9 cellular contexts compared by ENCODE assay signal in genomic region chr11:65641233-65642013, GRCh38. TPM values are rescaled to one million over a fixed set of nuclear protein-coding genes. Genes with fewer than 3 reads are reported as not detected.
DNase-seq lines count a peak whose midpoint lies in the region; ATAC-seq, FAIRE-seq and TF ChIP-seq lines count a peak whose summit lies in the region.
"Had no signal": no experiment of that assay in that cellular context is flagged by ENCODE, and none has a peak within 500 bp of the region (broad histone marks: within the 10 kb centered on the region; RNA-seq: fewer than 3 reads in every experiment).

No MANE protein-coding gene starts in this region.

- no peaks in the 10 kb centered on the region for H4K20me1 ChIP-seq in GM12878 (ENCODE audit: control insufficient read depth, insufficient read depth)

- DNase-seq in heart left ventricle (no peak), cardiac septum (ENCODE audit: low spot score) (no peak), GM12878 (ENCODE audit: low read depth, low spot score) (no peak), upper lobe of right lung (no peak), activated gamma-delta T cell treated with Interleukin-2 at 50 U/mL for 16 hours (no peak)
- DNase-seq in NK-92 treated with Interleukin-12 subunit alpha and Interleukin-12 subunit beta, amount 100 ng/mL, for 24 hours (lab: John Stamatoyannopoulos, UW): no peak
- DNase-seq: NCI-H524 treated with DMSO at 0.1 percent for 48 hours had no signal

- no TSS peak for BruUV-seq in GM12878 (replicated peaks; lab: Mats Ljungman, UMichigan)

- peaks cover 0 to 2% (median 0%) of the 10 kb centered on the region in 9 donors for H3K27me3 ChIP-seq in heart left ventricle
- H3K27me3 ChIP-seq in GM12878 (replicated peaks in 1 of 2; ENCODE audit: control insufficient read depth in 2 of 2, insufficient read depth in 2 of 2, low read length in 1 of 2): no peaks in the 10 kb centered on the region
- H3K27me3 ChIP-seq in mucosa of rectum (ENCODE audit: control insufficient read depth in 2 of 2, insufficient read depth in 2 of 2, low read length in 2 of 2): no peaks in the 10 kb centered on the region
- H3K27me3 ChIP-seq in upper lobe of right lung: no peaks in the 10 kb centered on the region

- 84 to 93% (median 86%) methylated on average over 14 to 18 of the region's 18 CpGs for WGBS in heart left ventricle, 4 donors
- 48% methylated on average over 18 of the region's 18 CpGs for WGBS in GM12878 (ENCODE audit: insufficient coverage, insufficient replicate concordance, low lambda C conversion rate, missing lambda C conversion rate)

- TF ChIP-seq RAD21 in GM12878 (IDR thresholded peaks at IDR 0.05; ENCODE audit: insufficient read depth, low read depth, low read length): no peak

- H3K79me2 ChIP-seq in GM12878 (ENCODE audit: control insufficient read depth, insufficient read depth, low read length): peaks cover 42% of the 10 kb centered on the region

- TF ChIP-seq EP300 in GM12878 (IDR thresholded peaks at IDR 0.05; ENCODE audit: borderline replicate concordance in 1 of 2, control insufficient read depth in 1 of 2, low read depth in 2 of 2, low read length in 2 of 2): no peak

- RAD21 ChIA-PET in GM12878 (lab: Charles Lee; ENCODE audit: unreplicated experiment): interaction anchor here (0.8 to 1.4 kb wide), 2 partner anchors 57 to 101 kb away, joined by 3 read pairs; no protein-coding TSS in a partner anchor

- CTCF ChIA-PET in GM12878 (lab: Yijun Ruan, JAX): interaction anchor here (0.6 to 2.0 kb wide), 4 partner anchors 12 to 152 kb away, joined by 3 to 9 read pairs (median 3); no protein-coding TSS in a partner anchor

- in situ Hi-C loops in GM12878 (cut with MboI): no loop called here

- intact Hi-C loops in heart left ventricle (cut with DNase I): no loop called here
- intact Hi-C loops in cardiac septum (cut with DNase I): no loop called here
- intact Hi-C loops in GM12878 (cut with micrococcal nuclease; ENCODE audit: unreplicated experiment): no loop called here
- intact Hi-C loops in upper lobe of right lung (cut with DNase I): no loop called here

- no peak for ATAC-seq in heart left ventricle
- ATAC-seq in GM12878: no peak
- no peak for ATAC-seq in upper lobe of right lung
- no peak for ATAC-seq in HG02981 (IDR thresholded peaks at IDR 0.05; ENCODE audit: unreplicated experiment)

- H3K36me3 ChIP-seq in heart left ventricle (peaks cover 0 to 69% (median 50%) of the 10 kb centered on the region in 9 donors), GM12878 (ENCODE audit: control insufficient read depth in 2 of 2, insufficient read depth in 2 of 2, low read length in 1 of 2) (peaks cover 11 to 33% of the 10 kb centered on the region in 2 experiments), mucosa of rectum (ENCODE audit: control insufficient read depth in 2 of 2, insufficient read depth in 2 of 2, low read length in 2 of 2) (peaks cover 6 to 16% of the 10 kb centered on the region in 2 donors), upper lobe of right lung (peaks cover 44% of the 10 kb centered on the region)

- peak overlapping the region in 10 of 12 donors; percentile 11 to 95 (median 86) for H3K4me3 ChIP-seq in heart left ventricle
- H3K4me3 ChIP-seq in GM12878: peak overlapping the region; percentile 85
- peak overlapping the region; percentile 11 to 59 for H3K4me3 ChIP-seq in mucosa of rectum (ENCODE audit: low read length in 2 of 2)
- peak overlapping the region; percentile 76 for H3K4me3 ChIP-seq in upper lobe of right lung

- SMC1A ChIA-PET in GM12878 (lab: Charles Lee; ENCODE audit: uncharacterized antibody, unreplicated experiment): no interaction called here

- POLR2A ChIA-PET in GM12878 (lab: Charles Lee): interaction anchor here (1.4 to 7.6 kb wide), 5 partner anchors 12 to 64 kb away, joined by 4 to 100 read pairs (median 7); partner anchors contain the start of genes PCNX3 and RELA

- no peak for TF ChIP-seq CTCF in heart left ventricle (IDR thresholded peaks at IDR 0.05)
- TF ChIP-seq CTCF in GM12878 (IDR thresholded peaks at IDR 0.05 in 2 of 3, conservative IDR thresholded peaks at IDR 0.05 in 1 of 3; ENCODE audit: control insufficient read depth in 2 of 3, extremely low read depth in 1 of 3, insufficient read depth in 1 of 3, low read depth in 3 of 3, low read length in 3 of 3): no peak
- no peak for TF ChIP-seq CTCF in upper lobe of right lung (IDR thresholded peaks at IDR 0.05)

- TF ChIP-seq POLR2A in heart left ventricle (IDR thresholded peaks at IDR 0.05) (no peak), GM12878 (IDR thresholded peaks at IDR 0.05; ENCODE audit: low read depth, low read length) (no peak)

- H3K9ac ChIP-seq in GM12878 (ENCODE audit: control insufficient read depth, insufficient read depth, low read length) (peak overlapping the region; percentile 92), mucosa of rectum (ENCODE audit: low read depth in 1 of 2, low read length in 2 of 2) (peak overlapping the region; percentile 20 to 41)

- H3K9me3 ChIP-seq in heart left ventricle (no peaks in the 10 kb centered on the region), GM12878 (replicated peaks; ENCODE audit: control insufficient read depth, insufficient read depth, low read length) (no peaks in the 10 kb centered on the region), mucosa of rectum (ENCODE audit: control insufficient read depth in 2 of 2, low read length in 2 of 2) (no peaks in the 10 kb centered on the region), upper lobe of right lung (no peaks in the 10 kb centered on the region)

- H2AFZ ChIP-seq in GM12878 (ENCODE audit: control insufficient read depth, low read depth, low read length): no peak overlapping the region

- peak overlapping the region; percentile 99 for H3K4me2 ChIP-seq in GM12878 (ENCODE audit: control insufficient read depth, insufficient read depth)

- H3K27ac ChIP-seq in heart left ventricle (peak overlapping the region; percentile 75 to 99 (median 94)), GM12878 (ENCODE audit: control insufficient read depth, insufficient read depth) (peak overlapping the region; percentile 89), mucosa of rectum (ENCODE audit: low read depth in 2 of 2, low read length in 2 of 2) (peak overlapping the region; percentile 56 to 93), upper lobe of right lung (peak overlapping the region; percentile 85)

- peaks cover 0 to 68% (median 40%) of the 10 kb centered on the region in 12 donors for H3K4me1 ChIP-seq in heart left ventricle
- peaks cover 34% of the 10 kb centered on the region for H3K4me1 ChIP-seq in GM12878 (ENCODE audit: control insufficient read depth, insufficient read depth, low read length)
- H3K4me1 ChIP-seq in mucosa of rectum (ENCODE audit: control insufficient read depth in 2 of 2, insufficient read depth in 2 of 2, low read length in 2 of 2): peaks cover 21 to 24% of the 10 kb centered on the region in 2 donors
- peaks cover 36% of the 10 kb centered on the region for H3K4me1 ChIP-seq in upper lobe of right lung

- no peak for FAIRE-seq in GM12878 (lab: Jason Lieb, UNC)

RNA-seq across cellular contexts. Expression of gene SIPA1, which starts 3.5 kb away (rescaled TPM):
- total RNA-seq in heart left ventricle (10 to 100 TPM; 17.0 to 63.3 (median 21.6) TPM), cardiac septum (29.7 TPM), GM12878 (2014; rRNA removed) (51.7 and 61.2 TPM in 2 replicates), GM12878 (2014; rRNA removed; fragmentation: Illumina TruSeq; extraction: Trizol) (26.9 and 34.2 TPM in 2 replicates), GM12878 (2021) (132 and 139 TPM in 2 replicates), upper lobe of right lung (86.5 TPM)
- polyA plus RNA-seq in heart left ventricle (10 to 100 TPM; 26.5 to 35.5 TPM), GM12878 (2011; rRNA removed) (24.0 and 64.1 TPM in 2 replicates), GM12878 (2014; fragmentation: Illumina TruSeq; extraction: Trizol) (4.9 and 16.0 TPM in 2 replicates), GM12878 (2014; fragmentation: Nextera tagmentation; extraction: Ambion mirVana) (1 to 10 TPM; 1.0 to 5.5 TPM), GM12878 (2014; rRNA removed) (64.2 and 66.8 TPM in 2 replicates), GM12878 (2016; fragmentation: Nextera tagmentation; extraction: Ambion mirVana) (10 to 100 TPM; 18.3 to 32.7 TPM)
- 136 and 145 TPM in 2 replicates for total RNA-seq in GM12878 (2013; cell fraction: nucleolus; rRNA removed)
- 14.6 TPM for polyA plus RNA-seq in GM12878 (2011; ENCODE audit: low read depth)
- 72.9 and 124 TPM in 2 replicates for polyA plus RNA-seq in GM12878 (2011; cell fraction: cytosol; rRNA removed)
- polyA plus RNA-seq in GM12878 (2011; cell fraction: nucleus; rRNA removed): 436 and 511 TPM in 2 replicates
- 69.0 and 88.3 TPM in 2 replicates for polyA plus RNA-seq in GM12878 (2012)
- 131 and 204 TPM in 2 replicates for polyA minus RNA-seq in GM12878 (2011; rRNA and poly(A)+ RNA removed)
- 70.8 and 88.3 TPM in 2 replicates for polyA minus RNA-seq in GM12878 (2011; cell fraction: cytosol; rRNA and poly(A)+ RNA removed)
- 87.9 and 144 TPM in 2 replicates for polyA minus RNA-seq in GM12878 (2011; cell fraction: nucleus; rRNA and poly(A)+ RNA removed)

RNA-seq across cellular contexts. Expression of gene RELA, which starts 21.3 kb away (rescaled TPM):
- total RNA-seq in heart left ventricle (10 to 100 TPM; 31.2 to 86.4 (median 42.3) TPM), cardiac septum (45.0 TPM), GM12878 (2014; rRNA removed) (28.1 and 33.6 TPM in 2 replicates), GM12878 (2014; rRNA removed; fragmentation: Illumina TruSeq; extraction: Trizol) (15.3 and 16.8 TPM in 2 replicates), GM12878 (2021) (51.7 and 56.4 TPM in 2 replicates), upper lobe of right lung (68.2 TPM)
- polyA plus RNA-seq in heart left ventricle (10 to 100 TPM; 22.2 to 49.5 TPM), GM12878 (2011; rRNA removed) (13.4 and 32.7 TPM in 2 replicates), GM12878 (2014; fragmentation: Illumina TruSeq; extraction: Trizol) (21.8 and 34.7 TPM in 2 replicates), GM12878 (2014; fragmentation: Nextera tagmentation; extraction: Ambion mirVana) (10 to 100 TPM in 1 of 2 experiments, 1 to 10 TPM in 1; 5.1 to 12.8 TPM), GM12878 (2014; rRNA removed) (37.4 and 60.0 TPM in 2 replicates), GM12878 (2016; fragmentation: Nextera tagmentation; extraction: Ambion mirVana) (10 to 100 TPM; 38.1 to 42.8 TPM)
- 91.6 and 99.8 TPM in 2 replicates for total RNA-seq in GM12878 (2013; cell fraction: nucleolus; rRNA removed)
- 26.3 TPM for polyA plus RNA-seq in GM12878 (2011; ENCODE audit: low read depth)
- polyA plus RNA-seq in GM12878 (2011; cell fraction: cytosol; rRNA removed): 28.1 and 28.2 TPM in 2 replicates
- 205 and 257 TPM in 2 replicates for polyA plus RNA-seq in GM12878 (2011; cell fraction: nucleus; rRNA removed)
- polyA plus RNA-seq in GM12878 (2012): 60.7 and 67.5 TPM in 2 replicates
- polyA minus RNA-seq in GM12878 (2011; rRNA and poly(A)+ RNA removed): 35.8 and 49.0 TPM in 2 replicates
- 18.3 and 22.1 TPM in 2 replicates for polyA minus RNA-seq in GM12878 (2011; cell fraction: cytosol; rRNA and poly(A)+ RNA removed)
- 82.5 and 108 TPM in 2 replicates for polyA minus RNA-seq in GM12878 (2011; cell fraction: nucleus; rRNA and poly(A)+ RNA removed)

RNA-seq across cellular contexts. Expression of gene PCNX3, which starts 25.8 kb away (rescaled TPM):
- total RNA-seq in heart left ventricle (10 to 100 TPM in 8 of 9 donors, 1 to 10 TPM in 1; 9.5 to 23.4 (median 15.4) TPM), cardiac septum (15.9 TPM), GM12878 (2014; rRNA removed) (14.0 and 19.9 TPM in 2 replicates), GM12878 (2014; rRNA removed; fragmentation: Illumina TruSeq; extraction: Trizol) (5.4 and 7.3 TPM in 2 replicates), GM12878 (2021) (39.0 and 46.6 TPM in 2 replicates), upper lobe of right lung (34.0 TPM)
- polyA plus RNA-seq in heart left ventricle (10 to 100 TPM in 1 of 2 donors, 1 to 10 TPM in 1; 7.1 to 14.0 TPM), GM12878 (2011; rRNA removed) (2.9 and 8.2 TPM in 2 replicates), GM12878 (2014; fragmentation: Illumina TruSeq; extraction: Trizol) (1.7 and 8.6 TPM in 2 replicates), GM12878 (2014; fragmentation: Nextera tagmentation; extraction: Ambion mirVana) (under 1 TPM; 0.03 to 0.15 TPM), GM12878 (2014; rRNA removed) (34.1 and 40.2 TPM in 2 replicates), GM12878 (2016; fragmentation: Nextera tagmentation; extraction: Ambion mirVana) (10 to 100 TPM in 1 of 2 experiments, 1 to 10 TPM in 1; 6.8 to 10.3 TPM)
- total RNA-seq in GM12878 (2013; cell fraction: nucleolus; rRNA removed): 38.1 and 44.3 TPM in 2 replicates
- polyA plus RNA-seq in GM12878 (2011; ENCODE audit: low read depth): 8.1 TPM
- polyA plus RNA-seq in GM12878 (2011; cell fraction: cytosol; rRNA removed): 19.6 and 23.7 TPM in 2 replicates
- 93.1 and 120 TPM in 2 replicates for polyA plus RNA-seq in GM12878 (2011; cell fraction: nucleus; rRNA removed)
- 16.6 and 21.0 TPM in 2 replicates for polyA plus RNA-seq in GM12878 (2012)
- polyA minus RNA-seq in GM12878 (2011; rRNA and poly(A)+ RNA removed): 12.1 and 24.9 TPM in 2 replicates
- 17.2 and 18.4 TPM in 2 replicates for polyA minus RNA-seq in GM12878 (2011; cell fraction: cytosol; rRNA and poly(A)+ RNA removed)
- polyA minus RNA-seq in GM12878 (2011; cell fraction: nucleus; rRNA and poly(A)+ RNA removed): 29.3 and 54.2 TPM in 2 replicates

RNA-seq across cellular contexts. Expression of gene MAP3K11, which starts 27.4 kb away (rescaled TPM):
- 10 to 100 TPM; 26.2 to 68.6 (median 31.4) TPM for total RNA-seq in heart left ventricle
- polyA plus RNA-seq in heart left ventricle: 10 to 100 TPM; 29.4 to 39.3 TPM
- 42.5 TPM for total RNA-seq in cardiac septum
- 95.3 and 109 TPM in 2 replicates for total RNA-seq in GM12878 (2013; cell fraction: nucleolus; rRNA removed)
- total RNA-seq in GM12878 (2014; rRNA removed): 37.4 and 39.9 TPM in 2 replicates
- total RNA-seq in GM12878 (2014; rRNA removed; fragmentation: Illumina TruSeq; extraction: Trizol): 13.6 and 15.1 TPM in 2 replicates
- total RNA-seq in GM12878 (2021): 62.6 and 64.7 TPM in 2 replicates
- 8.2 TPM for polyA plus RNA-seq in GM12878 (2011; ENCODE audit: low read depth)
- 17.0 and 27.9 TPM in 2 replicates for polyA plus RNA-seq in GM12878 (2011; rRNA removed)
- 43.4 and 59.7 TPM in 2 replicates for polyA plus RNA-seq in GM12878 (2011; cell fraction: cytosol; rRNA removed)
- 80.4 and 99.7 TPM in 2 replicates for polyA plus RNA-seq in GM12878 (2011; cell fraction: nucleus; rRNA removed)
- polyA plus RNA-seq in GM12878 (2012): 29.2 and 38.0 TPM in 2 replicates
- 6.6 and 14.0 TPM in 2 replicates for polyA plus RNA-seq in GM12878 (2014; fragmentation: Illumina TruSeq; extraction: Trizol)
- polyA plus RNA-seq in GM12878 (2014; fragmentation: Nextera tagmentation; extraction: Ambion mirVana): 1 to 10 TPM; 1.5 to 1.9 TPM
- 51.8 and 58.7 TPM in 2 replicates for polyA plus RNA-seq in GM12878 (2014; rRNA removed)
- polyA plus RNA-seq in GM12878 (2016; fragmentation: Nextera tagmentation; extraction: Ambion mirVana): 10 to 100 TPM; 22.1 to 27.3 TPM
- 31.5 and 53.3 TPM in 2 replicates for polyA minus RNA-seq in GM12878 (2011; rRNA and poly(A)+ RNA removed)
- polyA minus RNA-seq in GM12878 (2011; cell fraction: cytosol; rRNA and poly(A)+ RNA removed): 23.3 and 23.7 TPM in 2 replicates
- 31.8 and 54.0 TPM in 2 replicates for polyA minus RNA-seq in GM12878 (2011; cell fraction: nucleus; rRNA and poly(A)+ RNA removed)
- 106 TPM for total RNA-seq in upper lobe of right lung

RNA-seq across cellular contexts. Expression of gene KCNK7, which starts 45.8 kb away (rescaled TPM):
- under 1 TPM in 7 of 9 donors, not detected in 2; 0.18 to 0.75 (median 0.41) TPM for total RNA-seq in heart left ventricle
- polyA plus RNA-seq in heart left ventricle: 1 to 10 TPM in 1 of 2 donors, under 1 TPM in 1; 0.42 to 1.6 TPM
- 1.5 TPM for total RNA-seq in cardiac septum
- 0.42 and 0.67 TPM in 2 replicates for total RNA-seq in GM12878 (2013; cell fraction: nucleolus; rRNA removed)
- total RNA-seq in GM12878 (2014; rRNA removed): 0.16 and 0.23 TPM in 2 replicates
- not detected in 2 replicates for total RNA-seq in GM12878 (2014; rRNA removed; fragmentation: Illumina TruSeq; extraction: Trizol)
- total RNA-seq in GM12878 (2021): 0.29 and 0.54 TPM in 2 replicates
- not detected for polyA plus RNA-seq in GM12878 (2011; ENCODE audit: low read depth)
- polyA plus RNA-seq in GM12878 (2011; rRNA removed): not detected in 2 replicates
- 0.08 TPM in 1 of 2 replicates, not detected in the other for polyA plus RNA-seq in GM12878 (2011; cell fraction: cytosol; rRNA removed)
- polyA plus RNA-seq in GM12878 (2011; cell fraction: nucleus; rRNA removed): 0.16 and 0.46 TPM in 2 replicates
- 0.08 and 0.80 TPM in 2 replicates for polyA plus RNA-seq in GM12878 (2012)
- not detected in 2 replicates for polyA plus RNA-seq in GM12878 (2014; fragmentation: Illumina TruSeq; extraction: Trizol)
- polyA plus RNA-seq in GM12878 (2014; fragmentation: Nextera tagmentation; extraction: Ambion mirVana): under 1 TPM in 1 of 2 experiments, not detected in 1; 0.11 TPM
- polyA plus RNA-seq in GM12878 (2014; rRNA removed): 0.15 TPM in 1 of 2 replicates, not detected in the other
- not detected for polyA plus RNA-seq in GM12878 (2016; fragmentation: Nextera tagmentation; extraction: Ambion mirVana)
- 1.4 TPM in 1 of 2 replicates, not detected in the other for polyA minus RNA-seq in GM12878 (2011; rRNA and poly(A)+ RNA removed)
- polyA minus RNA-seq in GM12878 (2011; cell fraction: cytosol; rRNA and poly(A)+ RNA removed): not detected in 2 replicates
- not detected in 2 replicates for polyA minus RNA-seq in GM12878 (2011; cell fraction: nucleus; rRNA and poly(A)+ RNA removed)
- total RNA-seq in upper lobe of right lung: 1.3 TPM

Comparison
In these comparisons a context has a peak if more than half of its experiments do, and no peak if none do; other contexts are left out.
1. H3K4me3 ChIP-seq: peak in every context shown above with its lines; median percentile 86 in heart left ventricle; 85 in GM12878; 76 in upper lobe of right lung; 35 in mucosa of rectum.